ENCODE assay signal across 1 cellular context in the genomic region with DNA sequence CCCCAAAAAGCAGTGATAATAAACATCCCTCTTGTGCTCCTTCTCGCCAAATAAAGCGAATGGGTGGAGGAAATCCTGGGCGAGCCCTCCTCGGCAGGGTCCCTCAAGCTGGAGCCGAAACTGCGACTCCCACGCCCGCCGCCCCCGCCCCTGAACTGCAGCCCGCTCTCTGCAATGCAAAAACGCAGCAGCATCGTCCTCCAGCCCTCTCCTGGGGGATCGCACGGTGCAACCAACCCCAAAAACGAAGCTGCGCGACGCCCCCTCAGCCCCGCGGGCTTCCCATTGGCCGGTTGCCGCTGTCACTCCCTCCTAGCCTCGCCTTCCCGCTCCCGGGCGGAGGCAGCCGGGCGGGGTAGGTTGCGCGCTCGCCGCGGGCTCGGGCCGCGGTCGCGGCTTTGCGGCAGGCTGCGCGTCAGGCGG.
TF ChIP-seq lines count a peak whose summit lies in the region.

TSS of gene TMCC2 (plus strand) at position 363 of the 423 bp plus-strand sequence. CDS start 619 bp downstream, outside the sequence.

TF ChIP-seq in GM12878, 131 proteins besides CTCF, POLR2A, EP300 and RAD21 (continued from another document and continues in another):
- TF ChIP-seq, protein P1, sequence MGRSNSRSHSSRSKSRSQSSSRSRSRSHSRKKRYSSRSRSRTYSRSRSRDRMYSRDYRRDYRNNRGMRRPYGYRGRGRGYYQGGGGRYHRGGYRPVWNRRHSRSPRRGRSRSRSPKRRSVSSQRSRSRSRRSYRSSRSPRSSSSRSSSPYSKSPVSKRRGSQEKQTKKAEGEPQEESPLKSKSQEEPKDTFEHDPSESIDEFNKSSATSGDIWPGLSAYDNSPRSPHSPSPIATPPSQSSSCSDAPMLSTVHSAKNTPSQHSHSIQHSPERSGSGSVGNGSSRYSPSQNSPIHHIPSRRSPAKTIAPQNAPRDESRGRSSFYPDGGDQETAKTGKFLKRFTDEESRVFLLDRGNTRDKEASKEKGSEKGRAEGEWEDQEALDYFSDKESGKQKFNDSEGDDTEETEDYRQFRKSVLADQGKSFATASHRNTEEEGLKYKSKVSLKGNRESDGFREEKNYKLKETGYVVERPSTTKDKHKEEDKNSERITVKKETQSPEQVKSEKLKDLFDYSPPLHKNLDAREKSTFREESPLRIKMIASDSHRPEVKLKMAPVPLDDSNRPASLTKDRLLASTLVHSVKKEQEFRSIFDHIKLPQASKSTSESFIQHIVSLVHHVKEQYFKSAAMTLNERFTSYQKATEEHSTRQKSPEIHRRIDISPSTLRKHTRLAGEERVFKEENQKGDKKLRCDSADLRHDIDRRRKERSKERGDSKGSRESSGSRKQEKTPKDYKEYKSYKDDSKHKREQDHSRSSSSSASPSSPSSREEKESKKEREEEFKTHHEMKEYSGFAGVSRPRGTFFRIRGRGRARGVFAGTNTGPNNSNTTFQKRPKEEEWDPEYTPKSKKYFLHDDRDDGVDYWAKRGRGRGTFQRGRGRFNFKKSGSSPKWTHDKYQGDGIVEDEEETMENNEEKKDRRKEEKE (IDR thresholded peaks at IDR 0.05): no peak
- TF ChIP-seq SP1 (IDR thresholded peaks at IDR 0.05; ENCODE audit: low read depth, low read length) (peak; percentile 93), RCOR1 (conservative IDR thresholded peaks at IDR 0.05; ENCODE audit: low read depth, low read length) (no peak), TAF1 (IDR thresholded peaks at IDR 0.05; ENCODE audit: borderline replicate concordance, low read depth, low read length) (no peak), NR2C2 (IDR thresholded peaks at IDR 0.05; ENCODE audit: borderline replicate concordance, control insufficient read depth, insufficient read length, low read depth) (no peak), HDAC2 (IDR thresholded peaks at IDR 0.05) (no peak), PAX8 (IDR thresholded peaks at IDR 0.05) (no peak), SUZ12 (IDR thresholded peaks at IDR 0.05; ENCODE audit: unreplicated experiment) (no peak), CBX5 (IDR thresholded peaks at IDR 0.05; ENCODE audit: low read depth) (no peak), BHLHE40 (IDR thresholded peaks at IDR 0.05; ENCODE audit: borderline replicate concordance in 1 of 2, low read depth in 2 of 2, low read length in 1 of 2) (peak in 1 of 2 experiments; percentile 54; a peak in 2 of 4 replicates), CBX3 (IDR thresholded peaks at IDR 0.05; ENCODE audit: borderline replicate concordance, low read depth) (no peak), ZNF592 (IDR thresholded peaks at IDR 0.05) (no peak), STAT1 (conservative IDR thresholded peaks at IDR 0.05) (no peak), SMAD5 (IDR thresholded peaks at IDR 0.05; ENCODE audit: low read depth) (no peak), SREBF1 (IDR thresholded peaks at IDR 0.05; ENCODE audit: low read length) (no peak), SPI1 (IDR thresholded peaks at IDR 0.05; ENCODE audit: borderline replicate concordance, insufficient read depth, low read depth, low read length) (no peak), DPF2 (IDR thresholded peaks at IDR 0.05) (peak; percentile 90), CHD2 (IDR thresholded peaks at IDR 0.05; ENCODE audit: borderline replicate concordance, low read depth, low read length) (peak; percentile 86; the same call in 1 of the 2 replicates), RFX5 (IDR thresholded peaks at IDR 0.05; ENCODE audit: low read depth, low read length) (no peak), CREB1 (IDR thresholded peaks at IDR 0.05; ENCODE audit: low read depth) (peak; percentile 75), HDAC6 (IDR thresholded peaks at IDR 0.05; ENCODE audit: unreplicated experiment) (no peak), NBN (IDR thresholded peaks at IDR 0.05) (no peak), LARP7 (IDR thresholded peaks at IDR 0.05) (no peak), TCF3 (IDR thresholded peaks at IDR 0.05; ENCODE audit: borderline replicate concordance, insufficient read depth, low read depth, low read length) (no peak), NRF1 (conservative IDR thresholded peaks at IDR 0.05; ENCODE audit: low read depth, low read length) (no peak), PBX3 (IDR thresholded peaks at IDR 0.05; ENCODE audit: insufficient replicate concordance, low read depth, low read length) (peak; percentile 97), HDGF (IDR thresholded peaks at IDR 0.05) (0 out of 2 replicates have a peak, but pooled peaks have one; percentile 23), PAX5 (IDR thresholded peaks at IDR 0.05; ENCODE audit: borderline replicate concordance, low read depth, low read length) (0 out of 2 replicates have a peak, but pooled peaks have one; percentile 10), RUNX3 (IDR thresholded peaks at IDR 0.05; ENCODE audit: low read length) (no peak), NFYA (IDR thresholded peaks at IDR 0.05; ENCODE audit: borderline replicate concordance, low read depth, low read length) (no peak), CREM (IDR thresholded peaks at IDR 0.05; ENCODE audit: low read depth) (peak; percentile 77), CHD4 (IDR thresholded peaks at IDR 0.05) (no peak), MYC (IDR thresholded peaks at IDR 0.05; ENCODE audit: insufficient read depth, insufficient read length, insufficient replicate concordance, low read length, severe bottlenecking) (no peak), EGR1 (IDR thresholded peaks at IDR 0.05; ENCODE audit: borderline replicate concordance in 1 of 2, low read depth in 2 of 2, low read length in 2 of 2) (peak in 1 of 2 experiments; percentile 88; a peak in 2 of 3 replicates), E4F1 (IDR thresholded peaks at IDR 0.05; ENCODE audit: borderline replicate concordance, partially characterized antibody) (no peak), PML (IDR thresholded peaks at IDR 0.05; ENCODE audit: low read length) (no peak), KLF5 (IDR thresholded peaks at IDR 0.05; ENCODE audit: partially characterized antibody) (no peak), ZNF274 (IDR thresholded peaks at IDR 0.05; ENCODE audit: insufficient read depth, insufficient read length) (no peak), IKZF1 (conservative IDR thresholded peaks at IDR 0.05) (peak; percentile 47), POLR2AphosphoS2 (IDR thresholded peaks at IDR 0.05; ENCODE audit: low read depth, low read length) (no peak), BMI1 (IDR thresholded peaks at IDR 0.05; ENCODE audit: borderline replicate concordance) (no peak), TARDBP (IDR thresholded peaks at IDR 0.05; ENCODE audit: borderline replicate concordance) (no peak)
- TF ChIP-seq, protein P2, sequence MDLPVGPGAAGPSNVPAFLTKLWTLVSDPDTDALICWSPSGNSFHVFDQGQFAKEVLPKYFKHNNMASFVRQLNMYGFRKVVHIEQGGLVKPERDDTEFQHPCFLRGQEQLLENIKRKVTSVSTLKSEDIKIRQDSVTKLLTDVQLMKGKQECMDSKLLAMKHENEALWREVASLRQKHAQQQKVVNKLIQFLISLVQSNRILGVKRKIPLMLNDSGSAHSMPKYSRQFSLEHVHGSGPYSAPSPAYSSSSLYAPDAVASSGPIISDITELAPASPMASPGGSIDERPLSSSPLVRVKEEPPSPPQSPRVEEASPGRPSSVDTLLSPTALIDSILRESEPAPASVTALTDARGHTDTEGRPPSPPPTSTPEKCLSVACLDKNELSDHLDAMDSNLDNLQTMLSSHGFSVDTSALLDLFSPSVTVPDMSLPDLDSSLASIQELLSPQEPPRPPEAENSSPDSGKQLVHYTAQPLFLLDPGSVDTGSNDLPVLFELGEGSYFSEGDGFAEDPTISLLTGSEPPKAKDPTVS (IDR thresholded peaks at IDR 0.05; ENCODE audit: low read depth, low read length): no peak
- TF ChIP-seq, protein P3, sequence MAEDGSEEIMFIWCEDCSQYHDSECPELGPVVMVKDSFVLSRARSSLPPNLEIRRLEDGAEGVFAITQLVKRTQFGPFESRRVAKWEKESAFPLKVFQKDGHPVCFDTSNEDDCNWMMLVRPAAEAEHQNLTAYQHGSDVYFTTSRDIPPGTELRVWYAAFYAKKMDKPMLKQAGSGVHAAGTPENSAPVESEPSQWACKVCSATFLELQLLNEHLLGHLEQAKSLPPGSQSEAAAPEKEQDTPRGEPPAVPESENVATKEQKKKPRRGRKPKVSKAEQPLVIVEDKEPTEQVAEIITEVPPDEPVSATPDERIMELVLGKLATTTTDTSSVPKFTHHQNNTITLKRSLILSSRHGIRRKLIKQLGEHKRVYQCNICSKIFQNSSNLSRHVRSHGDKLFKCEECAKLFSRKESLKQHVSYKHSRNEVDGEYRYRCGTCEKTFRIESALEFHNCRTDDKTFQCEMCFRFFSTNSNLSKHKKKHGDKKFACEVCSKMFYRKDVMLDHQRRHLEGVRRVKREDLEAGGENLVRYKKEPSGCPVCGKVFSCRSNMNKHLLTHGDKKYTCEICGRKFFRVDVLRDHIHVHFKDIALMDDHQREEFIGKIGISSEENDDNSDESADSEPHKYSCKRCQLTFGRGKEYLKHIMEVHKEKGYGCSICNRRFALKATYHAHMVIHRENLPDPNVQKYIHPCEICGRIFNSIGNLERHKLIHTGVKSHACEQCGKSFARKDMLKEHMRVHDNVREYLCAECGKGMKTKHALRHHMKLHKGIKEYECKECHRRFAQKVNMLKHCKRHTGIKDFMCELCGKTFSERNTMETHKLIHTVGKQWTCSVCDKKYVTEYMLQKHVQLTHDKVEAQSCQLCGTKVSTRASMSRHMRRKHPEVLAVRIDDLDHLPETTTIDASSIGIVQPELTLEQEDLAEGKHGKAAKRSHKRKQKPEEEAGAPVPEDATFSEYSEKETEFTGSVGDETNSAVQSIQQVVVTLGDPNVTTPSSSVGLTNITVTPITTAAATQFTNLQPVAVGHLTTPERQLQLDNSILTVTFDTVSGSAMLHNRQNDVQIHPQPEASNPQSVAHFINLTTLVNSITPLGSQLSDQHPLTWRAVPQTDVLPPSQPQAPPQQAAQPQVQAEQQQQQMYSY (CRISPR knock-in tag; IDR thresholded peaks at IDR 0.05): no peak
- TF ChIP-seq, protein P4, sequence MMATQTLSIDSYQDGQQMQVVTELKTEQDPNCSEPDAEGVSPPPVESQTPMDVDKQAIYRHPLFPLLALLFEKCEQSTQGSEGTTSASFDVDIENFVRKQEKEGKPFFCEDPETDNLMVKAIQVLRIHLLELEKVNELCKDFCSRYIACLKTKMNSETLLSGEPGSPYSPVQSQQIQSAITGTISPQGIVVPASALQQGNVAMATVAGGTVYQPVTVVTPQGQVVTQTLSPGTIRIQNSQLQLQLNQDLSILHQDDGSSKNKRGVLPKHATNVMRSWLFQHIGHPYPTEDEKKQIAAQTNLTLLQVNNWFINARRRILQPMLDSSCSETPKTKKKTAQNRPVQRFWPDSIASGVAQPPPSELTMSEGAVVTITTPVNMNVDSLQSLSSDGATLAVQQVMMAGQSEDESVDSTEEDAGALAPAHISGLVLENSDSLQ (IDR thresholded peaks at IDR 0.05): peak; percentile 98
- TF ChIP-seq, protein P5, sequence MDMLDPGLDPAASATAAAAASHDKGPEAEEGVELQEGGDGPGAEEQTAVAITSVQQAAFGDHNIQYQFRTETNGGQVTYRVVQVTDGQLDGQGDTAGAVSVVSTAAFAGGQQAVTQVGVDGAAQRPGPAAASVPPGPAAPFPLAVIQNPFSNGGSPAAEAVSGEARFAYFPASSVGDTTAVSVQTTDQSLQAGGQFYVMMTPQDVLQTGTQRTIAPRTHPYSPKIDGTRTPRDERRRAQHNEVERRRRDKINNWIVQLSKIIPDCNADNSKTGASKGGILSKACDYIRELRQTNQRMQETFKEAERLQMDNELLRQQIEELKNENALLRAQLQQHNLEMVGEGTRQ (IDR thresholded peaks at IDR 0.05; ENCODE audit: borderline replicate concordance, low read depth, low read length): no peak
